Comparison of ENCODE assay signal across 19 cellular contexts in genomic region chr16:48564544-48565444, GRCh38. TPM values are rescaled to one million over a fixed set of nuclear protein-coding genes. Genes with fewer than 3 reads are reported as not detected.
DNase-seq lines count a peak whose midpoint lies in the region; ATAC-seq and TF ChIP-seq lines count a peak whose summit lies in the region.
"Had no signal": no experiment of that assay in that cellular context is flagged by ENCODE, and none has a peak within 500 bp of the region (broad histone marks: within the 10 kb centered on the region; RNA-seq: fewer than 3 reads in every experiment).

No MANE protein-coding gene starts in this region.

- H3K9me3 ChIP-seq in CD4-positive, CD25-positive, alpha-beta regulatory T cell (ENCODE audit: control insufficient read depth in 2 of 2, low read length in 2 of 2), result no peaks in the 10 kb centered on the region
- no peaks in the 10 kb centered on the region for H3K9me3 ChIP-seq in mucosa of descending colon

- H3K27me3 ChIP-seq in CD4-positive, CD25-positive, alpha-beta regulatory T cell (ENCODE audit: control insufficient read depth, insufficient read depth, low read length), result no peaks in the 10 kb centered on the region
- H3K27me3 ChIP-seq: BLaER1 treated with 17β-estradiol and CSF1 and Interleukin-3, amounts not matched to agents 10 nM and 100 nM had no signal

- intact Hi-C loops in activated CD8-positive, alpha-beta T cell treated with anti-CD3 and anti-CD28 coated beads for 36 hours (cut with micrococcal nuclease), result no loop called here
- intact Hi-C loops in activated T-helper 1 cell treated with anti-CD3 and anti-CD28 coated beads, Interleukin-12 subunit alpha, Interleukin-12 subunit beta, Interleukin-2, Interleukin-4 antibody, amounts not matched to agents 30 ng/mL and 10 ng/mL and 1 ng/mL, durations not matched to agents 14 hours and 24 hours and 36 hours (cut with micrococcal nuclease), result loop anchor here (1.0 to 10.0 kb wide), 3 partner anchors 7 to 1740 kb away; no protein-coding TSS in a partner anchor
- intact Hi-C loops in mucosa of descending colon (cut with DNase I, micrococcal nuclease) (no loop called here), left cardiac atrium (cut with DNase I) (loop anchor here in 1 of 2 donors (5.0 kb wide), 1 partner anchor 38 kb away; no protein-coding TSS in a partner anchor)

- peaks cover 53% of the 10 kb centered on the region for H3K36me3 Mint-ChIP-seq in activated CD8-positive, alpha-beta T cell treated with anti-CD3 and anti-CD28 coated beads, Interleukin-2, amount 10 ng/mL, durations not matched to agents 7 days and 5 days (ENCODE audit: low read depth)
- H3K36me3 Mint-ChIP-seq in activated CD8-positive, alpha-beta T cell treated with anti-CD3 and anti-CD28 coated beads for 36 hours (ENCODE audit: low read depth), result peaks cover 31% of the 10 kb centered on the region
- peaks cover 33% of the 10 kb centered on the region for H3K36me3 Mint-ChIP-seq in CD4-positive, CD25-positive, alpha-beta regulatory T cell
- peaks cover 48% of the 10 kb centered on the region for H3K36me3 Mint-ChIP-seq in activated T-helper 1 cell treated with anti-CD3 and anti-CD28 coated beads, Interleukin-12 subunit alpha, Interleukin-12 subunit beta, Interleukin-2, Interleukin-4 antibody, amounts not matched to agents 30 ng/mL and 10 ng/mL and 1 ng/mL, durations not matched to agents 14 hours and 24 hours and 36 hours (ENCODE audit: low read depth)

- peaks cover 20% of the 10 kb centered on the region for H3K36me3 ChIP-seq in CD4-positive, CD25-positive, alpha-beta regulatory T cell (ENCODE audit: control insufficient read depth, insufficient read depth, low read length)
- H3K36me3 ChIP-seq in mucosa of descending colon (ENCODE audit: low read depth), result no peaks in the 10 kb centered on the region

- peak overlapping the region; percentile 39 for H3K27ac Mint-ChIP-seq in activated CD8-positive, alpha-beta T cell treated with anti-CD3 and anti-CD28 coated beads, Interleukin-2, amount 10 ng/mL, durations not matched to agents 7 days and 5 days
- no peak overlapping the region for H3K27ac Mint-ChIP-seq in activated CD8-positive, alpha-beta T cell treated with anti-CD3 and anti-CD28 coated beads for 36 hours
- peak overlapping the region; percentile 16 to 27 (median 26) for H3K27ac Mint-ChIP-seq in CD4-positive, CD25-positive, alpha-beta regulatory T cell
- H3K27ac Mint-ChIP-seq in activated T-helper 1 cell treated with anti-CD3 and anti-CD28 coated beads, Interleukin-12 subunit alpha, Interleukin-12 subunit beta, Interleukin-2, Interleukin-4 antibody, amounts not matched to agents 30 ng/mL and 10 ng/mL and 1 ng/mL, durations not matched to agents 14 hours and 24 hours and 36 hours, result peak overlapping the region; percentile 34

- H3K4me1 Mint-ChIP-seq in activated CD8-positive, alpha-beta T cell treated with anti-CD3 and anti-CD28 coated beads, Interleukin-2, amount 10 ng/mL, durations not matched to agents 7 days and 5 days (ENCODE audit: low read depth), result peaks cover 45% of the 10 kb centered on the region
- H3K4me1 Mint-ChIP-seq in activated CD8-positive, alpha-beta T cell treated with anti-CD3 and anti-CD28 coated beads for 36 hours (ENCODE audit: low read depth), result peaks cover 70% of the 10 kb centered on the region
- H3K4me1 Mint-ChIP-seq in CD4-positive, CD25-positive, alpha-beta regulatory T cell, result peaks cover 56 to 85% (median 74%) of the 10 kb centered on the region in 4 donors
- H3K4me1 Mint-ChIP-seq in activated T-helper 1 cell treated with anti-CD3 and anti-CD28 coated beads, Interleukin-12 subunit alpha, Interleukin-12 subunit beta, Interleukin-2, Interleukin-4 antibody, amounts not matched to agents 30 ng/mL and 10 ng/mL and 1 ng/mL, durations not matched to agents 14 hours and 24 hours and 36 hours (ENCODE audit: low read depth), result peaks cover 83% of the 10 kb centered on the region

- H3K4me3 ChIP-seq in CD4-positive, CD25-positive, alpha-beta regulatory T cell (ENCODE audit: low read depth, low read length), result no peak overlapping the region
- no peak overlapping the region for H3K4me3 ChIP-seq in mucosa of descending colon
- H3K4me3 ChIP-seq: BLaER1 treated with 17β-estradiol and CSF1 and Interleukin-3, amounts not matched to agents 10 nM and 100 nM had no signal

- peaks cover 11% of the 10 kb centered on the region for H3K4me1 ChIP-seq in CD4-positive, CD25-positive, alpha-beta regulatory T cell (ENCODE audit: control insufficient read depth, insufficient read depth, low read length, poor library complexity, severe bottlenecking)
- H3K4me1 ChIP-seq in mucosa of descending colon (ENCODE audit: low read depth), result no peaks in the 10 kb centered on the region

- CTCF ChIA-PET in activated CD8-positive, alpha-beta T cell treated with anti-CD3 and anti-CD28 coated beads, Interleukin-2, amount 10 ng/mL, durations not matched to agents 7 days and 5 days (lab: Charles Lee), result interaction anchor here (2.3 kb wide), 1 partner anchor 59 kb away, joined by 10 read pairs; no protein-coding TSS in a partner anchor
- CTCF ChIA-PET in activated CD8-positive, alpha-beta T cell treated with anti-CD3 and anti-CD28 coated beads for 36 hours (lab: Charles Lee), result interaction anchor here (0.7 to 2.2 kb wide), 3 partner anchors 58 to 212 kb away, joined by 3 to 8 read pairs (median 3); no protein-coding TSS in a partner anchor

- POLR2A ChIA-PET in activated CD8-positive, alpha-beta T cell treated with anti-CD3 and anti-CD28 coated beads, Interleukin-2, amount 10 ng/mL, durations not matched to agents 7 days and 5 days (lab: Charles Lee), result no interaction called here
- POLR2A ChIA-PET in activated CD8-positive, alpha-beta T cell treated with anti-CD3 and anti-CD28 coated beads for 36 hours (lab: Charles Lee), result interaction anchor here (0.7 to 1.8 kb wide), 2 partner anchors 48 to 181 kb away, joined by 3 to 4 read pairs; no protein-coding TSS in a partner anchor

- no peak overlapping the region for H3K27ac ChIP-seq in CD4-positive, CD25-positive, alpha-beta regulatory T cell (ENCODE audit: insufficient read depth, low read length, poor library complexity, severe bottlenecking)
- H3K27ac ChIP-seq: BLaER1 treated with 17β-estradiol and CSF1 and Interleukin-3, amounts not matched to agents 10 nM and 100 nM had no signal

- no peak for DNase-seq in activated CD8-positive, alpha-beta T cell treated with anti-CD3 and anti-CD28 coated beads, Interleukin-2, amount 10 ng/mL, durations not matched to agents 7 days and 5 days
- DNase-seq in activated CD8-positive, alpha-beta T cell treated with anti-CD3 and anti-CD28 coated beads for 36 hours, result no peak
- no peak for DNase-seq in CD4-positive, CD25-positive, alpha-beta regulatory T cell
- DNase-seq in activated T-helper 1 cell treated with anti-CD3 and anti-CD28 coated beads, Interleukin-12 subunit alpha, Interleukin-12 subunit beta, Interleukin-2, Interleukin-4 antibody, amounts not matched to agents 30 ng/mL and 10 ng/mL and 1 ng/mL, durations not matched to agents 14 hours and 24 hours and 36 hours (ENCODE audit: low spot score), result no peak
- DNase-seq in mucosa of descending colon (no peak), left cardiac atrium (no peak), NCI-H2029 (lab: John Stamatoyannopoulos, UW) (no peak)
- DNase-seq: Caco-2, H9, Kasumi-1, MM.1S, NCI-H2029 treated with DMSO at 0.1 percent for 48 hours, NCI-H2171 treated with DMSO at 0.1 percent for 48 hours, NCI-H446 treated with DMSO at 0.1 percent for 48 hours, OCI-M1, RPMI8226 had no signal

- no peak for TF ChIP-seq CTCF in activated CD8-positive, alpha-beta T cell treated with anti-CD3 and anti-CD28 coated beads for 36 hours (IDR thresholded peaks at IDR 0.05)
- no peak for TF ChIP-seq CTCF in mucosa of descending colon (IDR thresholded peaks at IDR 0.05)

- no peak overlapping the region for H3K4me3 Mint-ChIP-seq in activated CD8-positive, alpha-beta T cell treated with anti-CD3 and anti-CD28 coated beads, Interleukin-2, amount 10 ng/mL, durations not matched to agents 7 days and 5 days
- no peak overlapping the region for H3K4me3 Mint-ChIP-seq in activated CD8-positive, alpha-beta T cell treated with anti-CD3 and anti-CD28 coated beads for 36 hours
- no peak overlapping the region for H3K4me3 Mint-ChIP-seq in CD4-positive, CD25-positive, alpha-beta regulatory T cell
- no peak overlapping the region for H3K4me3 Mint-ChIP-seq in activated T-helper 1 cell treated with anti-CD3 and anti-CD28 coated beads, Interleukin-12 subunit alpha, Interleukin-12 subunit beta, Interleukin-2, Interleukin-4 antibody, amounts not matched to agents 30 ng/mL and 10 ng/mL and 1 ng/mL, durations not matched to agents 14 hours and 24 hours and 36 hours
- H3K4me3 Mint-ChIP-seq: H9, IgD-negative memory B cell had no signal

- ATAC-seq in activated CD8-positive, alpha-beta T cell treated with anti-CD3 and anti-CD28 coated beads, Interleukin-2, amount 10 ng/mL, durations not matched to agents 7 days and 5 days, result no peak
- no peak for ATAC-seq in activated CD8-positive, alpha-beta T cell treated with anti-CD3 and anti-CD28 coated beads for 36 hours
- no peak for ATAC-seq in CD4-positive, CD25-positive, alpha-beta regulatory T cell (ENCODE audit: low read depth in 2 of 2)
- ATAC-seq in mucosa of descending colon (peak; percentile 55), left cardiac atrium (no peak), GM19452 (IDR thresholded peaks at IDR 0.05; ENCODE audit: unreplicated experiment) (no peak)

- no peaks in the 10 kb centered on the region for H3K27me3 Mint-ChIP-seq in activated CD8-positive, alpha-beta T cell treated with anti-CD3 and anti-CD28 coated beads, Interleukin-2, amount 10 ng/mL, durations not matched to agents 7 days and 5 days (ENCODE audit: low read depth)
- no peaks in the 10 kb centered on the region for H3K27me3 Mint-ChIP-seq in activated CD8-positive, alpha-beta T cell treated with anti-CD3 and anti-CD28 coated beads for 36 hours
- H3K27me3 Mint-ChIP-seq in CD4-positive, CD25-positive, alpha-beta regulatory T cell, result no peaks in the 10 kb centered on the region
- no peaks in the 10 kb centered on the region for H3K27me3 Mint-ChIP-seq in activated T-helper 1 cell treated with anti-CD3 and anti-CD28 coated beads, Interleukin-12 subunit alpha, Interleukin-12 subunit beta, Interleukin-2, Interleukin-4 antibody, amounts not matched to agents 30 ng/mL and 10 ng/mL and 1 ng/mL, durations not matched to agents 14 hours and 24 hours and 36 hours (ENCODE audit: insufficient read depth)
- H3K27me3 Mint-ChIP-seq: IgD-negative memory B cell had no signal

- H3K9me3 Mint-ChIP-seq in activated CD8-positive, alpha-beta T cell treated with anti-CD3 and anti-CD28 coated beads, Interleukin-2, amount 10 ng/mL, durations not matched to agents 7 days and 5 days (ENCODE audit: insufficient read depth), result peaks cover 9% of the 10 kb centered on the region
- peaks cover 2% of the 10 kb centered on the region for H3K9me3 Mint-ChIP-seq in activated CD8-positive, alpha-beta T cell treated with anti-CD3 and anti-CD28 coated beads for 36 hours
- H3K9me3 Mint-ChIP-seq in CD4-positive, CD25-positive, alpha-beta regulatory T cell, result peaks cover 0 to 1% (median 0%) of the 10 kb centered on the region in 7 donors
- H3K9me3 Mint-ChIP-seq in activated T-helper 1 cell treated with anti-CD3 and anti-CD28 coated beads, Interleukin-12 subunit alpha, Interleukin-12 subunit beta, Interleukin-2, Interleukin-4 antibody, amounts not matched to agents 30 ng/mL and 10 ng/mL and 1 ng/mL, durations not matched to agents 14 hours and 24 hours and 36 hours, result no peaks in the 10 kb centered on the region
- H3K9me3 Mint-ChIP-seq: IgD-negative memory B cell had no signal

RNA-seq across cellular contexts. Expression of gene N4BP1, which starts 45.2 kb away (rescaled TPM):
- 10 to 100 TPM; 56.1 to 59.1 TPM for total RNA-seq in activated CD8-positive, alpha-beta T cell treated with anti-CD3 and anti-CD28 coated beads, Interleukin-2, amount 10 ng/mL, durations not matched to agents 7 days and 5 days
- 10 to 100 TPM; 39.5 to 40.5 TPM for total RNA-seq in activated CD8-positive, alpha-beta T cell treated with anti-CD3 and anti-CD28 coated beads for 36 hours
- total RNA-seq in CD4-positive, CD25-positive, alpha-beta regulatory T cell, result 125 TPM
- polyA plus RNA-seq in CD4-positive, CD25-positive, alpha-beta regulatory T cell, result 10 to 100 TPM; 28.8 to 44.8 (median 38.9) TPM
- total RNA-seq in activated T-helper 1 cell treated with anti-CD3 and anti-CD28 coated beads, Interleukin-12 subunit alpha, Interleukin-12 subunit beta, Interleukin-2, Interleukin-4 antibody, amounts not matched to agents 30 ng/mL and 10 ng/mL and 1 ng/mL, durations not matched to agents 14 hours and 24 hours and 36 hours, result 54.3 and 55.8 TPM in 2 replicates
- total RNA-seq in mucosa of descending colon (10 to 100 TPM; 34.6 to 38.9 (median 37.1) TPM), left cardiac atrium (10 to 100 TPM; 19.2 to 22.5 TPM)
